ENCODE assay signal across 7 cellular contexts in genomic region chr3:186826316-186826977, GRCh38. TPM values are rescaled to one million over a fixed set of nuclear protein-coding genes. Genes with fewer than 3 reads are reported as not detected.
A peak's percentile ranks its signal among the peaks of the same experiment; 100 is the strongest.
DNase-seq lines count a peak whose midpoint lies in the region; ATAC-seq, FAIRE-seq and TF ChIP-seq lines count a peak whose summit lies in the region.

No MANE protein-coding gene starts in this region.

- ATAC-seq in activated CD8-positive, alpha-beta T cell treated with anti-CD3 and anti-CD28 coated beads, Interleukin-2, amount 10 ng/mL, durations not matched to agents 7 days and 5 days, result no peak
- ATAC-seq in HG03135 (IDR thresholded peaks at IDR 0.05; ENCODE audit: unreplicated experiment), result no peak
- ATAC-seq in HG02759 (IDR thresholded peaks at IDR 0.05; ENCODE audit: unreplicated experiment), result no peak
- ATAC-seq in GM18517 (IDR thresholded peaks at IDR 0.05; ENCODE audit: unreplicated experiment), result no peak

- H3K4me1 ChIP-seq in cardiac muscle cell (ENCODE audit: low read depth), result peaks cover 3% of the 10 kb centered on the region
- peaks cover 7 to 15% (median 8%) of the 10 kb centered on the region in 3 donors for H3K4me1 ChIP-seq in skeletal muscle tissue (ENCODE audit: control insufficient read depth in 3 of 3, insufficient read depth in 3 of 3, low read length in 3 of 3)

- CTCF ChIA-PET in activated CD8-positive, alpha-beta T cell treated with anti-CD3 and anti-CD28 coated beads, Interleukin-2, amount 10 ng/mL, durations not matched to agents 7 days and 5 days (lab: Charles Lee), result interaction anchor here (1.4 to 11.1 kb wide), 7 partner anchors 19 to 313 kb away, joined by 3 to 164 read pairs (median 7); partner anchors contain the start of genes AHSG, RFC4 and RPL39L

- no peak overlapping the region for H3K9ac ChIP-seq in skeletal muscle tissue (ENCODE audit: low read depth in 1 of 3, low read length in 3 of 3)

- H3K9me3 ChIP-seq in cardiac muscle cell (ENCODE audit: low read depth) (no peaks in the 10 kb centered on the region), skeletal muscle tissue (ENCODE audit: control insufficient read depth in 3 of 3, low read length in 3 of 3) (no peaks in the 10 kb centered on the region)

- H3K27ac ChIP-seq in cardiac muscle cell (no peak overlapping the region), skeletal muscle tissue (ENCODE audit: low read depth, low read length) (no peak overlapping the region)

- no peak for TF ChIP-seq CTCF in cardiac muscle cell (IDR thresholded peaks at IDR 0.05; ENCODE audit: low read depth, low read length)

- H3K27me3 Mint-ChIP-seq in activated CD8-positive, alpha-beta T cell treated with anti-CD3 and anti-CD28 coated beads, Interleukin-2, amount 10 ng/mL, durations not matched to agents 7 days and 5 days (ENCODE audit: low read depth), result peaks cover 37% of the 10 kb centered on the region

- DNase-seq in HTR-8/SVneo (ENCODE audit: insufficient read length, low spot score) (no peak), cardiac muscle cell (ENCODE audit: low read depth in 1 of 2, low spot score in 1 of 2) (no peak)
- no peak for DNase-seq in activated CD8-positive, alpha-beta T cell treated with anti-CD3 and anti-CD28 coated beads, Interleukin-2, amount 10 ng/mL, durations not matched to agents 7 days and 5 days

- H3K27me3 ChIP-seq in cardiac muscle cell (peaks cover 73% of the 10 kb centered on the region), skeletal muscle tissue (ENCODE audit: control insufficient read depth in 3 of 3, insufficient read depth in 3 of 3, low read length in 3 of 3) (peaks cover 40 to 48% (median 48%) of the 10 kb centered on the region in 3 donors)

- peak overlapping the region; percentile 47 for H3K27ac Mint-ChIP-seq in activated CD8-positive, alpha-beta T cell treated with anti-CD3 and anti-CD28 coated beads, Interleukin-2, amount 10 ng/mL, durations not matched to agents 7 days and 5 days

- POLR2A ChIA-PET in activated CD8-positive, alpha-beta T cell treated with anti-CD3 and anti-CD28 coated beads, Interleukin-2, amount 10 ng/mL, durations not matched to agents 7 days and 5 days (lab: Charles Lee), result interaction anchor here (0.7 to 5.9 kb wide), 6 partner anchors 18 to 313 kb away, joined by 3 to 54 read pairs (median 4); partner anchors contain the start of genes EIF4A2 and RPL39L

- no peaks in the 10 kb centered on the region for H3K36me3 Mint-ChIP-seq in activated CD8-positive, alpha-beta T cell treated with anti-CD3 and anti-CD28 coated beads, Interleukin-2, amount 10 ng/mL, durations not matched to agents 7 days and 5 days (ENCODE audit: low read depth)

- peak overlapping the region; percentile 73 for H3K4me3 ChIP-seq in cardiac muscle cell
- peak overlapping the region in 2 of 3 donors; percentile 12 to 71 for H3K4me3 ChIP-seq in skeletal muscle tissue (ENCODE audit: low read length in 3 of 3)

- H3K9me3 Mint-ChIP-seq in activated CD8-positive, alpha-beta T cell treated with anti-CD3 and anti-CD28 coated beads, Interleukin-2, amount 10 ng/mL, durations not matched to agents 7 days and 5 days (ENCODE audit: insufficient read depth), result no peaks in the 10 kb centered on the region

- H3K4me3 Mint-ChIP-seq in activated CD8-positive, alpha-beta T cell treated with anti-CD3 and anti-CD28 coated beads, Interleukin-2, amount 10 ng/mL, durations not matched to agents 7 days and 5 days, result peak overlapping the region; percentile 70

- no peaks in the 10 kb centered on the region for H3K36me3 ChIP-seq in cardiac muscle cell
- H3K36me3 ChIP-seq in skeletal muscle tissue (ENCODE audit: control insufficient read depth in 3 of 3, insufficient read depth in 3 of 3, low read length in 3 of 3), result no peaks in the 10 kb centered on the region

- FAIRE-seq in HTR-8/SVneo (lab: Jason Lieb, UNC), result peak; percentile 44

- H3K4me1 Mint-ChIP-seq in activated CD8-positive, alpha-beta T cell treated with anti-CD3 and anti-CD28 coated beads, Interleukin-2, amount 10 ng/mL, durations not matched to agents 7 days and 5 days (ENCODE audit: low read depth), result peaks cover 36% of the 10 kb centered on the region

RNA-seq across cellular contexts. Expression of gene ADIPOQ, which starts 16.1 kb away (rescaled TPM):
- not detected for total RNA-seq in activated CD8-positive, alpha-beta T cell treated with anti-CD3 and anti-CD28 coated beads, Interleukin-2, amount 10 ng/mL, durations not matched to agents 7 days and 5 days
- total RNA-seq in cardiac muscle cell, result not detected in 2 replicates
- not detected in 2 replicates for polyA plus RNA-seq in cardiac muscle cell
- 16.7 TPM for total RNA-seq in skeletal muscle tissue

RNA-seq across cellular contexts. Expression of gene RFC4, which starts 20.2 kb away (rescaled TPM):
- 100 to 1,000 TPM in 1 of 2 experiments, 10 to 100 TPM in 1; 98.9 to 106 TPM for total RNA-seq in activated CD8-positive, alpha-beta T cell treated with anti-CD3 and anti-CD28 coated beads, Interleukin-2, amount 10 ng/mL, durations not matched to agents 7 days and 5 days
- total RNA-seq in cardiac muscle cell (23.0 and 37.5 TPM in 2 replicates), skeletal muscle tissue (23.5 TPM)
- 34.0 and 47.4 TPM in 2 replicates for polyA plus RNA-seq in cardiac muscle cell

RNA-seq across cellular contexts. Expression of gene EIF4A2, which starts 43.1 kb away (rescaled TPM):
- 100 to 1,000 TPM; 365 to 383 TPM for total RNA-seq in activated CD8-positive, alpha-beta T cell treated with anti-CD3 and anti-CD28 coated beads, Interleukin-2, amount 10 ng/mL, durations not matched to agents 7 days and 5 days
- 621 and 911 TPM in 2 replicates for total RNA-seq in cardiac muscle cell
- 359 and 471 TPM in 2 replicates for polyA plus RNA-seq in cardiac muscle cell
- 795 TPM for total RNA-seq in skeletal muscle tissue

Comparison
In these comparisons a context has a peak if more than half of its experiments do, and no peak if none do; other contexts are left out.
1. RNA of gene ADIPOQ, which starts 16.1 kb away (total RNA-seq): 16.7 TPM in skeletal muscle tissue (single experiment); not detected in activated CD8-positive, alpha-beta T cell treated with anti-CD3 and anti-CD28 coated beads, Interleukin-2, amount 10 ng/mL, durations not matched to agents 7 days and 5 days and not detected in cardiac muscle cell; every median in the first group is over 10 times any median in the second.